Comparison of ENCODE assay signal across 1 cellular context in the genomic region with DNA sequence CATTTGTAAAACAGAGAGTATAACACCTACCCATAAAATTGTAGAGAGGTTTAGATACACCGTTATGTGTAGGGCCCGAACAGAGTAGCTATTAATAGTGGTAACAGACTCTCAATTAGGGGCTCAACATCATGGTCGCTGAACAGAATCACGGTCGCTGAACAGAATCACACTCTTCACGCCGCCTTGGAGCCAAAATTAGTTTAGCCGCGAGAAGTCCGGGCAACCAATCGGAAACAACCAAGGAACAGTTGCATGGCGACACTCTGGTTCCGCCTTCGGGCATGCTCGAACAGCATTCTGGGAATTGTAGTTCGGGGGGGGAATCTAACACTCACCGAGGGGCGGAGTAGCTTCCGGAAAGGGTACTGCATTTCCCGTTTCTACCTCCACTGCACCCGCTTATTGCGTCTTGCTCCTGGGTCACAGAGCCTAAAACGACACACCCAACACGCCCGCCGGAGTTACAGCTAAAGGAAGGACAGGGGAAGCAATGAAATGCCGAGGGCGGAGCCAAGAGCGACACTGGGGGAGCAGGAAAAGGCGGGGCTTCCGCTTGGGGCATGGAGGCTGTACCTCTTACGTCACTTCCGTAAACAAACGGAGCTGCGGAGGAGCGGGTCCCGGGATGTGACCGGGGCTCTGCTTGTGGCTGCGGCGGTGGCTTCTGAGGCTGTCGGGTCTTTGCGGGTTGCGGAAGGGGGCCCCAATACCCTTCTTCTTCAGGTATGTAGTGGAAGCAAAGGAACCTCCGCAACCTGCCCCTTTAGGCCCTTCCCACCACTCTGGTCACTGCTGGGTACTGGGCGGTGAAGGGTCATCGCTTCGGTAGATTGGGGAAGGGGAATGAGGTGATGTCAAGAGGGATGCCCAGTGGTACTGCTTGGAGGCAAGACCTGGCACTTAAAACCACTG.
TF ChIP-seq lines count a peak whose summit lies in the region.

A gene (plus strand): TSS at position 593 of the 915 bp plus-strand sequence. CDS start 2,352 bp downstream, outside the sequence.

TF ChIP-seq in GM12878, 131 proteins besides CTCF, POLR2A, EP300 and RAD21 (continued from another document and continues in another):
- TF ChIP-seq, protein P1, sequence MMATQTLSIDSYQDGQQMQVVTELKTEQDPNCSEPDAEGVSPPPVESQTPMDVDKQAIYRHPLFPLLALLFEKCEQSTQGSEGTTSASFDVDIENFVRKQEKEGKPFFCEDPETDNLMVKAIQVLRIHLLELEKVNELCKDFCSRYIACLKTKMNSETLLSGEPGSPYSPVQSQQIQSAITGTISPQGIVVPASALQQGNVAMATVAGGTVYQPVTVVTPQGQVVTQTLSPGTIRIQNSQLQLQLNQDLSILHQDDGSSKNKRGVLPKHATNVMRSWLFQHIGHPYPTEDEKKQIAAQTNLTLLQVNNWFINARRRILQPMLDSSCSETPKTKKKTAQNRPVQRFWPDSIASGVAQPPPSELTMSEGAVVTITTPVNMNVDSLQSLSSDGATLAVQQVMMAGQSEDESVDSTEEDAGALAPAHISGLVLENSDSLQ (IDR thresholded peaks at IDR 0.05) = peak; percentile 94
- TF ChIP-seq DPF2 (IDR thresholded peaks at IDR 0.05) = no peak
- no peak for TF ChIP-seq MYC (IDR thresholded peaks at IDR 0.05; ENCODE audit: insufficient read depth, insufficient read length, insufficient replicate concordance, low read length, severe bottlenecking)
- TF ChIP-seq RCOR1 (conservative IDR thresholded peaks at IDR 0.05; ENCODE audit: low read depth, low read length) = no peak; the same call in 1 of the 2 replicates
- TF ChIP-seq RELA (IDR thresholded peaks at IDR 0.05; ENCODE audit: borderline replicate concordance, partially characterized antibody) = peak; percentile 10
- TF ChIP-seq, protein P2, sequence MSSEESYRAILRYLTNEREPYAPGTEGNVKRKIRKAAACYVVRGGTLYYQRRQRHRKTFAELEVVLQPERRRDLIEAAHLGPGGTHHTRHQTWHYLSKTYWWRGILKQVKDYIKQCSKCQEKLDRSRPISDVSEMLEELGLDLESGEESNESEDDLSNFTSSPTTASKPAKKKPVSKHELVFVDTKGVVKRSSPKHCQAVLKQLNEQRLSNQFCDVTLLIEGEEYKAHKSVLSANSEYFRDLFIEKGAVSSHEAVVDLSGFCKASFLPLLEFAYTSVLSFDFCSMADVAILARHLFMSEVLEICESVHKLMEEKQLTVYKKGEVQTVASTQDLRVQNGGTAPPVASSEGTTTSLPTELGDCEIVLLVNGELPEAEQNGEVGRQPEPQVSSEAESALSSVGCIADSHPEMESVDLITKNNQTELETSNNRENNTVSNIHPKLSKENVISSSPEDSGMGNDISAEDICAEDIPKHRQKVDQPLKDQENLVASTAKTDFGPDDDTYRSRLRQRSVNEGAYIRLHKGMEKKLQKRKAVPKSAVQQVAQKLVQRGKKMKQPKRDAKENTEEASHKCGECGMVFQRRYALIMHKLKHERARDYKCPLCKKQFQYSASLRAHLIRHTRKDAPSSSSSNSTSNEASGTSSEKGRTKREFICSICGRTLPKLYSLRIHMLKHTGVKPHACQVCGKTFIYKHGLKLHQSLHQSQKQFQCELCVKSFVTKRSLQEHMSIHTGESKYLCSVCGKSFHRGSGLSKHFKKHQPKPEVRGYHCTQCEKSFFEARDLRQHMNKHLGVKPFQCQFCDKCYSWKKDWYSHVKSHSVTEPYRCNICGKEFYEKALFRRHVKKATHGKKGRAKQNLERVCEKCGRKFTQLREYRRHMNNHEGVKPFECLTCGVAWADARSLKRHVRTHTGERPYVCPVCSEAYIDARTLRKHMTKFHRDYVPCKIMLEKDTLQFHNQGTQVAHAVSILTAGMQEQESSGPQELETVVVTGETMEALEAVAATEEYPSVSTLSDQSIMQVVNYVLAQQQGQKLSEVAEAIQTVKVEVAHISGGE (CRISPR knock-in tag; IDR thresholded peaks at IDR 0.05) = no peak
- peak; percentile 42; the same call in 1 of the 2 replicates for TF ChIP-seq CBFB (IDR thresholded peaks at IDR 0.05; ENCODE audit: low read depth)
- TF ChIP-seq PML (IDR thresholded peaks at IDR 0.05; ENCODE audit: low read length) = peak; percentile 71; the same call in 1 of the 2 replicates
- TF ChIP-seq SREBF2 (IDR thresholded peaks at IDR 0.05; ENCODE audit: low read length) = no peak
- TF ChIP-seq SIX5 (IDR thresholded peaks at IDR 0.05; ENCODE audit: low read depth, low read length, severe bottlenecking) = peak; percentile 84
- peak; percentile 90 for TF ChIP-seq FOXK2 (IDR thresholded peaks at IDR 0.05)
- no peak for TF ChIP-seq SMC3 (IDR thresholded peaks at IDR 0.05; ENCODE audit: borderline replicate concordance, low read length)
- peak; percentile 95 for TF ChIP-seq ATF7 (IDR thresholded peaks at IDR 0.05; ENCODE audit: low read depth)
- TF ChIP-seq, protein P3, sequence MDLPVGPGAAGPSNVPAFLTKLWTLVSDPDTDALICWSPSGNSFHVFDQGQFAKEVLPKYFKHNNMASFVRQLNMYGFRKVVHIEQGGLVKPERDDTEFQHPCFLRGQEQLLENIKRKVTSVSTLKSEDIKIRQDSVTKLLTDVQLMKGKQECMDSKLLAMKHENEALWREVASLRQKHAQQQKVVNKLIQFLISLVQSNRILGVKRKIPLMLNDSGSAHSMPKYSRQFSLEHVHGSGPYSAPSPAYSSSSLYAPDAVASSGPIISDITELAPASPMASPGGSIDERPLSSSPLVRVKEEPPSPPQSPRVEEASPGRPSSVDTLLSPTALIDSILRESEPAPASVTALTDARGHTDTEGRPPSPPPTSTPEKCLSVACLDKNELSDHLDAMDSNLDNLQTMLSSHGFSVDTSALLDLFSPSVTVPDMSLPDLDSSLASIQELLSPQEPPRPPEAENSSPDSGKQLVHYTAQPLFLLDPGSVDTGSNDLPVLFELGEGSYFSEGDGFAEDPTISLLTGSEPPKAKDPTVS (IDR thresholded peaks at IDR 0.05; ENCODE audit: low read depth, low read length) = no peak
- no peak for TF ChIP-seq CHD4 (IDR thresholded peaks at IDR 0.05)
- no peak for TF ChIP-seq MYB (IDR thresholded peaks at IDR 0.05; ENCODE audit: borderline replicate concordance, low read depth, low read length)
- TF ChIP-seq HDGF (IDR thresholded peaks at IDR 0.05) = no peak; the same call in 1 of the 2 replicates
- TF ChIP-seq ZNF24 (IDR thresholded peaks at IDR 0.05) = no peak
- peak; percentile 49 for TF ChIP-seq POLR2AphosphoS2 (IDR thresholded peaks at IDR 0.05; ENCODE audit: low read depth, low read length)
- no peak for TF ChIP-seq FOXM1 (IDR thresholded peaks at IDR 0.05; ENCODE audit: low read depth, low read length)
- TF ChIP-seq STAT1 (conservative IDR thresholded peaks at IDR 0.05) = peak; percentile 67
- no peak for TF ChIP-seq FOS (IDR thresholded peaks at IDR 0.05; ENCODE audit: borderline replicate concordance, extremely low read depth, insufficient read length)
- TF ChIP-seq SIN3A (IDR thresholded peaks at IDR 0.05; ENCODE audit: low read depth, low read length) = peak; percentile 94
- TF ChIP-seq, protein P4, sequence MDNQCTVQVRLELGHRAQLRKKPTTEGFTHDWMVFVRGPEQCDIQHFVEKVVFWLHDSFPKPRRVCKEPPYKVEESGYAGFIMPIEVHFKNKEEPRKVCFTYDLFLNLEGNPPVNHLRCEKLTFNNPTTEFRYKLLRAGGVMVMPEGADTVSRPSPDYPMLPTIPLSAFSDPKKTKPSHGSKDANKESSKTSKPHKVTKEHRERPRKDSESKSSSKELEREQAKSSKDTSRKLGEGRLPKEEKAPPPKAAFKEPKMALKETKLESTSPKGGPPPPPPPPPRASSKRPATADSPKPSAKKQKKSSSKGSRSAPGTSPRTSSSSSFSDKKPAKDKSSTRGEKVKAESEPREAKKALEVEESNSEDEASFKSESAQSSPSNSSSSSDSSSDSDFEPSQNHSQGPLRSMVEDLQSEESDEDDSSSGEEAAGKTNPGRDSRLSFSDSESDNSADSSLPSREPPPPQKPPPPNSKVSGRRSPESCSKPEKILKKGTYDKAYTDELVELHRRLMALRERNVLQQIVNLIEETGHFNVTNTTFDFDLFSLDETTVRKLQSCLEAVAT (IDR thresholded peaks at IDR 0.05) = no peak
- TF ChIP-seq, protein P5, sequence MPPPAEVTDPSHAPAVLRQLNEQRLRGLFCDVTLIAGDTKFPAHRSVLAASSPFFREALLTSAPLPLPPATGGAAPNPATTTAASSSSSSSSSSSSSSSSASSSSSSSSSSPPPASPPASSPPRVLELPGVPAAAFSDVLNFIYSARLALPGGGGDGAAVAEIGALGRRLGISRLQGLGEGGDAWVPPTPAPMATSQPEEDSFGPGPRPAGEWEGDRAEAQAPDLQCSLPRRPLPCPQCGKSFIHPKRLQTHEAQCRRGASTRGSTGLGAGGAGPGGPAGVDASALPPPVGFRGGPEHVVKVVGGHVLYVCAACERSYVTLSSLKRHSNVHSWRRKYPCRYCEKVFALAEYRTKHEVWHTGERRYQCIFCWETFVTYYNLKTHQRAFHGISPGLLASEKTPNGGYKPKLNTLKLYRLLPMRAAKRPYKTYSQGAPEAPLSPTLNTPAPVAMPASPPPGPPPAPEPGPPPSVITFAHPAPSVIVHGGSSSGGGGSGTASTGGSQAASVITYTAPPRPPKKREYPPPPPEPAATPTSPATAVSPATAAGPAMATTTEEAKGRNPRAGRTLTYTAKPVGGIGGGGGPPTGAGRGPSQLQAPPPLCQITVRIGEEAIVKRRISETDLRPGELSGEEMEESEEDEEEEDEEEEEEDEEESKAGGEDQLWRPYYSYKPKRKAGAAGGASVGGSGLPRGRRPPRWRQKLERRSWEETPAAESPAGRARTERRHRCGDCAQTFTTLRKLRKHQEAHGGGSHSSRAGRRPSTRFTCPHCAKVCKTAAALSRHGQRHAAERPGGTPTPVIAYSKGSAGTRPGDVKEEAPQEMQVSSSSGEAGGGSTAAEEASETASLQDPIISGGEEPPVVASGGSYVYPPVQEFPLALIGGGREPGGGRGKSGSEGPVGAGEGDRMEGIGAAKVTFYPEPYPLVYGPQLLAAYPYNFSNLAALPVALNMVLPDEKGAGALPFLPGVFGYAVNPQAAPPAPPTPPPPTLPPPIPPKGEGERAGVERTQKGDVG (CRISPR knock-in tag; IDR thresholded peaks at IDR 0.05) = no peak
- no peak for TF ChIP-seq ZNF217 (IDR thresholded peaks at IDR 0.05)
- TF ChIP-seq ESRRA (IDR thresholded peaks at IDR 0.05; ENCODE audit: low read length) = no peak
- TF ChIP-seq NRF1 (conservative IDR thresholded peaks at IDR 0.05; ENCODE audit: low read depth, low read length) = no peak
- no peak for TF ChIP-seq EED (IDR thresholded peaks at IDR 0.05; ENCODE audit: low read depth)
- TF ChIP-seq, protein P6, sequence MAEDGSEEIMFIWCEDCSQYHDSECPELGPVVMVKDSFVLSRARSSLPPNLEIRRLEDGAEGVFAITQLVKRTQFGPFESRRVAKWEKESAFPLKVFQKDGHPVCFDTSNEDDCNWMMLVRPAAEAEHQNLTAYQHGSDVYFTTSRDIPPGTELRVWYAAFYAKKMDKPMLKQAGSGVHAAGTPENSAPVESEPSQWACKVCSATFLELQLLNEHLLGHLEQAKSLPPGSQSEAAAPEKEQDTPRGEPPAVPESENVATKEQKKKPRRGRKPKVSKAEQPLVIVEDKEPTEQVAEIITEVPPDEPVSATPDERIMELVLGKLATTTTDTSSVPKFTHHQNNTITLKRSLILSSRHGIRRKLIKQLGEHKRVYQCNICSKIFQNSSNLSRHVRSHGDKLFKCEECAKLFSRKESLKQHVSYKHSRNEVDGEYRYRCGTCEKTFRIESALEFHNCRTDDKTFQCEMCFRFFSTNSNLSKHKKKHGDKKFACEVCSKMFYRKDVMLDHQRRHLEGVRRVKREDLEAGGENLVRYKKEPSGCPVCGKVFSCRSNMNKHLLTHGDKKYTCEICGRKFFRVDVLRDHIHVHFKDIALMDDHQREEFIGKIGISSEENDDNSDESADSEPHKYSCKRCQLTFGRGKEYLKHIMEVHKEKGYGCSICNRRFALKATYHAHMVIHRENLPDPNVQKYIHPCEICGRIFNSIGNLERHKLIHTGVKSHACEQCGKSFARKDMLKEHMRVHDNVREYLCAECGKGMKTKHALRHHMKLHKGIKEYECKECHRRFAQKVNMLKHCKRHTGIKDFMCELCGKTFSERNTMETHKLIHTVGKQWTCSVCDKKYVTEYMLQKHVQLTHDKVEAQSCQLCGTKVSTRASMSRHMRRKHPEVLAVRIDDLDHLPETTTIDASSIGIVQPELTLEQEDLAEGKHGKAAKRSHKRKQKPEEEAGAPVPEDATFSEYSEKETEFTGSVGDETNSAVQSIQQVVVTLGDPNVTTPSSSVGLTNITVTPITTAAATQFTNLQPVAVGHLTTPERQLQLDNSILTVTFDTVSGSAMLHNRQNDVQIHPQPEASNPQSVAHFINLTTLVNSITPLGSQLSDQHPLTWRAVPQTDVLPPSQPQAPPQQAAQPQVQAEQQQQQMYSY (CRISPR knock-in tag; IDR thresholded peaks at IDR 0.05) = no peak
- TF ChIP-seq, protein P7, sequence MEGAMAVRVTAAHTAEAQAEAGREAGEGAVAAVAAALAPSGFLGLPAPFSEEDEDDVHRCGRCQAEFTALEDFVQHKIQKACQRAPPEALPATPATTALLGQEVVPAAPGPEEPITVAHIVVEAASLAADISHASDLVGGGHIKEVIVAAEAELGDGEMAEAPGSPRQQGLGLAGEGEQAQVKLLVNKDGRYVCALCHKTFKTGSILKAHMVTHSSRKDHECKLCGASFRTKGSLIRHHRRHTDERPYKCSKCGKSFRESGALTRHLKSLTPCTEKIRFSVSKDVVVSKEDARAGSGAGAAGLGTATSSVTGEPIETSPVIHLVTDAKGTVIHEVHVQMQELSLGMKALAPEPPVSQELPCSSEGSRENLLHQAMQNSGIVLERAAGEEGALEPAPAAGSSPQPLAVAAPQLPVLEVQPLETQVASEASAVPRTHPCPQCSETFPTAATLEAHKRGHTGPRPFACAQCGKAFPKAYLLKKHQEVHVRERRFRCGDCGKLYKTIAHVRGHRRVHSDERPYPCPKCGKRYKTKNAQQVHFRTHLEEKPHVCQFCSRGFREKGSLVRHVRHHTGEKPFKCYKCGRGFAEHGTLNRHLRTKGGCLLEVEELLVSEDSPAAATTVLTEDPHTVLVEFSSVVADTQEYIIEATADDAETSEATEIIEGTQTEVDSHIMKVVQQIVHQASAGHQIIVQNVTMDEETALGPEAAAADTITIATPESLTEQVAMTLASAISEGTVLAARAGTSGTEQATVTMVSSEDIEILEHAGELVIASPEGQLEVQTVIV (IDR thresholded peaks at IDR 0.05; ENCODE audit: borderline replicate concordance, partially characterized antibody) = peak; percentile 55
- TF ChIP-seq, protein P8, sequence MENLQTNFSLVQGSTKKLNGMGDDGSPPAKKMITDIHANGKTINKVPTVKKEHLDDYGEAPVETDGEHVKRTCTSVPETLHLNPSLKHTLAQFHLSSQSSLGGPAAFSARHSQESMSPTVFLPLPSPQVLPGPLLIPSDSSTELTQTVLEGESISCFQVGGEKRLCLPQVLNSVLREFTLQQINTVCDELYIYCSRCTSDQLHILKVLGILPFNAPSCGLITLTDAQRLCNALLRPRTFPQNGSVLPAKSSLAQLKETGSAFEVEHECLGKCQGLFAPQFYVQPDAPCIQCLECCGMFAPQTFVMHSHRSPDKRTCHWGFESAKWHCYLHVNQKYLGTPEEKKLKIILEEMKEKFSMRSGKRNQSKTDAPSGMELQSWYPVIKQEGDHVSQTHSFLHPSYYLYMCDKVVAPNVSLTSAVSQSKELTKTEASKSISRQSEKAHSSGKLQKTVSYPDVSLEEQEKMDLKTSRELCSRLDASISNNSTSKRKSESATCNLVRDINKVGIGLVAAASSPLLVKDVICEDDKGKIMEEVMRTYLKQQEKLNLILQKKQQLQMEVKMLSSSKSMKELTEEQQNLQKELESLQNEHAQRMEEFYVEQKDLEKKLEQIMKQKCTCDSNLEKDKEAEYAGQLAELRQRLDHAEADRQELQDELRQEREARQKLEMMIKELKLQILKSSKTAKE (IDR thresholded peaks at IDR 0.05; ENCODE audit: low read depth, poor library complexity, severe bottlenecking) = peak; percentile 32
- TF ChIP-seq GATAD2B (conservative IDR thresholded peaks at IDR 0.05; ENCODE audit: low read depth) = peak; percentile 24; the same call in 1 of the 2 replicates
- no peak for TF ChIP-seq KAT2A (conservative IDR thresholded peaks at IDR 0.05; ENCODE audit: control insufficient read depth, low read depth, low read length)
- TF ChIP-seq POLR2AphosphoS5 (IDR thresholded peaks at IDR 0.05; ENCODE audit: low read length) = peak; percentile 70
